Comparison of ENCODE assay signal across 10 cellular contexts in the genomic region with DNA sequence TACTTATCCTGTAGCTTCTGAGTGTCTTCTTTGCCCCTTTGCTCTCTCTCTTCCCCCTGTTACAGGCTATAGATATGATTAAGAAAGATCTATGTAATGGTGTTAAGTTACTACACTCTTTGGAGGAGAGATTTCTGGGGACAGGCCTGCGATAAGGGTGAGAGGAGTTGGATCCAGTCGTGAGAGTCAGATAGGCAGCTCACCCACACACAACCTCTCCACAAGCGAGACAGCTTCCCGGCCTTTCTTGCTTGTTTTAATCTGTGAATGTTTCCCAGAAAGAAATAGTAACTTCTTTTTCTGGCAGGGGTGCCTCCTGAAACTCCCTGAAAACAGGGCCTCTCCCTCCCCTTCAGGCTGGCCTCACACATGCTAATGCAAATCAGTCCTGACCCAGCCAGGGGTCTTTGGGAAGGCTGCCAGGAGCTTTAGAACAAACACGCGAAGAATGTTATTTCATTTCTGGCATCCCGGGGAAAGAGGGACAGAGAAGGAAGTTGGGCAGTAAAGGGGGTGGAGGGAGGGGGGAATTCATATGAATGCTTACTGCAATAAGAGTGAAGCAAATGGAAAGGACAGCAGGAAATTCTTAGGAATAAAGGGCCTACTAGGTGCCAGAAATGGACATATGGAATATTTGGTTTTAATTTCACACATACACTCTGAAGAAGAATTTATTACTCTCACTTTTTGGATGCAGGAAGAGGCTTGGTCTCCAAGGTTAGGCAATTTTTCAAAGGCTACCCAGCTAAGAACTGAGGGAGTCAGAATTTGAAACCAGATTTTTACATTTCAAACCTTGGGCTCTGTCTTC.
A peak's percentile ranks its signal among the peaks of the same experiment; 100 is the strongest.
DNase-seq lines count a peak whose midpoint lies in the region; ATAC-seq and TF ChIP-seq lines count a peak whose summit lies in the region.
"Had no signal": no experiment of that assay in that cellular context is flagged by ENCODE, and none has a peak within 500 bp of the region (broad histone marks: within the 10 kb centered on the region; RNA-seq: fewer than 3 reads in every experiment).

No MANE protein-coding gene starts in this region.

- intact Hi-C loops in heart left ventricle (cut with DNase I) (loop anchor here in 1 of 10 donors (10.0 kb wide), 1 partner anchor 586 kb away; no protein-coding TSS in a partner anchor), PC-3 (cut with micrococcal nuclease) (no loop called here), lower leg skin (cut with DNase I; ENCODE audit: low total_unique reads) (no loop called here)

- H4K20me1 ChIP-seq in PC-3 (ENCODE audit: low read length) = no peaks in the 10 kb centered on the region

- peak overlapping the region; percentile 29 for H3K27ac ChIP-seq in adipose tissue (ENCODE audit: low read depth, low read length)
- H3K27ac ChIP-seq in heart left ventricle = peak overlapping the region in 7 of 12 donors; percentile 9 to 68 (median 43)
- H3K27ac ChIP-seq in PC-3 (ENCODE audit: low read length) = no peak overlapping the region

- 24 to 46% (median 26%) methylated on average over 7 of the region's 7 CpGs for WGBS in adipose tissue, 3 donors
- 9 to 15% (median 13%) methylated on average over 7 of the region's 7 CpGs for WGBS in heart left ventricle, 4 donors
- WGBS in lower leg skin, 2 donors = 30 to 37% methylated on average over 7 of the region's 7 CpGs

- H3K79me2 ChIP-seq in PC-3 (ENCODE audit: low read length) = no peaks in the 10 kb centered on the region

- ATAC-seq in heart left ventricle = peak in 2 of 4 donors; percentile 57 to 81
- no peak for ATAC-seq in PC-3
- no peak for ATAC-seq in GM18511 (IDR thresholded peaks at IDR 0.05; ENCODE audit: unreplicated experiment)

- CTCF ChIA-PET in PC-3 (lab: Charles Lee) = interaction anchor here (0.6 to 0.8 kb wide), 2 partner anchors 20 to 23 kb away, joined by 3 to 5 read pairs; no protein-coding TSS in a partner anchor

- H3K9me3 ChIP-seq in heart left ventricle = no peaks in the 10 kb centered on the region
- no peaks in the 10 kb centered on the region for H3K9me3 ChIP-seq in neuron (ENCODE audit: low read length)
- H3K9me3 ChIP-seq in PC-3 (ENCODE audit: low read length) = no peaks in the 10 kb centered on the region

- peaks cover 0 to 19% (median 8%) of the 10 kb centered on the region in 12 donors for H3K4me1 ChIP-seq in heart left ventricle
- H3K4me1 ChIP-seq in neuron (ENCODE audit: insufficient read depth, low read length) = peaks cover 45% of the 10 kb centered on the region
- no peaks in the 10 kb centered on the region for H3K4me1 ChIP-seq in PC-3 (ENCODE audit: insufficient read depth, low read length)

- POLR2A ChIA-PET in PC-3 (lab: Charles Lee; ENCODE audit: unreplicated experiment) = no interaction called here

- TF ChIP-seq CTCF in heart left ventricle (IDR thresholded peaks at IDR 0.05) = no peak
- no peak for TF ChIP-seq CTCF in PC-3 (conservative IDR thresholded peaks at IDR 0.05; ENCODE audit: low read depth, low read length)
- no peak for TF ChIP-seq CTCF in lower leg skin (IDR thresholded peaks at IDR 0.05)

- H3K4me3 ChIP-seq in heart left ventricle = no peak overlapping the region
- H3K4me3 ChIP-seq in neuron (ENCODE audit: low read length) = peak overlapping the region; percentile 16
- no peak overlapping the region for H3K4me3 ChIP-seq in PC-3 (ENCODE audit: low read length)
- H3K4me3 ChIP-seq in lower leg skin (ENCODE audit: low read depth, poor library complexity, severe bottlenecking) = no peak overlapping the region

- H3K9ac ChIP-seq in PC-3 (ENCODE audit: low read length) = no peak overlapping the region

- DNase-seq in EH (ENCODE audit: low read depth) (peak; percentile 80), heart left ventricle (peak in 4 of 5 donors; percentile 33 to 44 (median 37)), PC-3 (no peak), midbrain (lab: John Stamatoyannopoulos, UW) (no peak), lower leg skin (ENCODE audit: low spot score in 2 of 2) (no peak)
- DNase-seq: activated CD4-positive, alpha-beta T cell treated with anti-CD3 and anti-CD28 coated beads, Interleukin-2, amount 10 ng/mL, durations not matched to agents 7 days and 5 days; naive B cell had no signal

- no peak overlapping the region for H3K4me2 ChIP-seq in PC-3 (ENCODE audit: low read length)

- BruUV-seq in PC-3 (replicated peaks; lab: Mats Ljungman, UMichigan) = no TSS peak

- H3K27me3 ChIP-seq in heart left ventricle (no peaks in the 10 kb centered on the region), neuron (ENCODE audit: insufficient read depth, low read length) (no peaks in the 10 kb centered on the region), PC-3 (ENCODE audit: low read length) (no peaks in the 10 kb centered on the region)

- no peaks in the 10 kb centered on the region for H3F3A ChIP-seq in PC-3 (ENCODE audit: low read length, unreplicated experiment)

- H2AFZ ChIP-seq in neuron (ENCODE audit: low read depth, low read length) = peak overlapping the region; percentile 9
- no peak overlapping the region for H2AFZ ChIP-seq in PC-3 (ENCODE audit: low read length)

- H3K36me3 ChIP-seq in heart left ventricle (no peaks in the 10 kb centered on the region), neuron (ENCODE audit: insufficient read depth, low read length) (no peaks in the 10 kb centered on the region), PC-3 (ENCODE audit: low read depth, low read length) (no peaks in the 10 kb centered on the region)

- H3K9me2 ChIP-seq in PC-3 (replicated peaks; ENCODE audit: low read length) = no peaks in the 10 kb centered on the region

- TF ChIP-seq POLR2A in heart left ventricle (IDR thresholded peaks at IDR 0.05) (no peak), lower leg skin (IDR thresholded peaks at IDR 0.05) (no peak)

Comparison
In these comparisons a context has a peak if more than half of its experiments do, and no peak if none do; other contexts are left out.
1. DNase-seq: peak in EH (single experiment) and heart left ventricle (4 of 5); none in PC-3 (single experiment), midbrain (single experiment) and lower leg skin (0 of 2).